20 cellular contexts compared by ENCODE assay signal in the genomic region with DNA sequence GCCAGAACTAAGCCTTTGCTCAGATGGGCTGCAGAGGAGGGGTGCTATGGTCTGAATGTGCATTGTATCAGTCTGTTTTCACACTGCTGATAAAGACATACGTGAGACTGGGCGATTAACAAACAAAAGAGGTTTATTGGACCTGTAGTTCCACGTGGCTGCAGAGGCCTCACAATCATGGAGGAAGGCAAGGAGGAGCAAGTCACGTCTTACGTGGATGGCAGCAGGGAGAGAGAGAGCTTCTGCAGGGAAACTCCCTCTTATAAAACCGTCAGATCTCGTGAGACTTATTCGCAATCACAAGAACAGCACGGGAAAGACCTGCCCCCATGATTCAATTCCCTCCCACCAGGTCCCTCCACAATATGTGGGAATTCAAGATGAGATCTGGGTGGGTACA. TPM values are rescaled to one million over a fixed set of nuclear protein-coding genes. Genes with fewer than 3 reads are reported as not detected.
DNase-seq lines count a peak whose midpoint lies in the region; ATAC-seq and TF ChIP-seq lines count a peak whose summit lies in the region.
"Had no signal": no experiment of that assay in that cellular context is flagged by ENCODE, and none has a peak within 500 bp of the region (broad histone marks: within the 10 kb centered on the region; RNA-seq: fewer than 3 reads in every experiment).

No MANE protein-coding gene starts in this region.

- ATAC-seq in activated CD4-positive, alpha-beta T cell treated with anti-CD3 and anti-CD28 coated beads for 36 hours = no peak
- no peak for ATAC-seq in activated naive CD8-positive, alpha-beta T cell treated with anti-CD3 and anti-CD28 coated beads, Interleukin-2, amount 50 U/mL, for 24 hours
- no peak for ATAC-seq in naive thymus-derived CD4-positive, alpha-beta T cell
- ATAC-seq in HG03442 (IDR thresholded peaks at IDR 0.05; ENCODE audit: unreplicated experiment) (no peak), GM18505 (IDR thresholded peaks at IDR 0.05; ENCODE audit: unreplicated experiment) (no peak)
- ATAC-seq: CD8-positive, alpha-beta T cell; GM12878; PC-3 had no signal

- CTCF ChIA-PET in activated CD4-positive, alpha-beta T cell treated with anti-CD3 and anti-CD28 coated beads for 36 hours (lab: Charles Lee) = interaction anchor here (0.6 kb wide), 1 partner anchor 59 kb away, joined by 3 read pairs; no protein-coding TSS in a partner anchor
- CTCF ChIA-PET in naive thymus-derived CD4-positive, alpha-beta T cell (lab: Charles Lee) = interaction anchor here (1.0 kb wide), 1 partner anchor 47 kb away, joined by 3 read pairs; no protein-coding TSS in a partner anchor

- intact Hi-C loops in activated CD4-positive, alpha-beta T cell treated with anti-CD3 and anti-CD28 coated beads for 36 hours (cut with DNase I, micrococcal nuclease) = loop anchor here in 1 of 2 experiments (5.0 kb wide), 2 partner anchors 113 to 627 kb away; partner anchors contain the start of gene MTA1
- intact Hi-C loops in naive thymus-derived CD4-positive, alpha-beta T cell (cut with micrococcal nuclease) = loop anchor here (5.0 to 10.0 kb wide), 8 partner anchors 48 to 552 kb away; partner anchors contain the start of genes AKT1 (in 1 of the 2), CLBA1 (in 1 of the 2), MTA1 (in 1 of the 2) and NUDT14 (in 1 of the 2)

- no peaks in the 10 kb centered on the region for H3K9me3 Mint-ChIP-seq in activated CD4-positive, alpha-beta T cell treated with anti-CD3 and anti-CD28 coated beads for 36 hours (ENCODE audit: low read depth)
- H3K9me3 Mint-ChIP-seq in activated naive CD8-positive, alpha-beta T cell treated with anti-CD3 and anti-CD28 coated beads, Interleukin-2, amount 50 U/mL, for 24 hours = no peaks in the 10 kb centered on the region
- H3K9me3 Mint-ChIP-seq in naive thymus-derived CD4-positive, alpha-beta T cell = no peaks in the 10 kb centered on the region
- H3K9me3 Mint-ChIP-seq: CD8-positive, alpha-beta T cell had no signal

- no peak overlapping the region; a peak in 1 of 22 replicates for H3K9ac ChIP-seq in BLaER1 treated with 17β-estradiol and CSF1 and Interleukin-3, amounts not matched to agents 10 nM and 100 nM
- H3K9ac ChIP-seq: KMS-11 had no signal

- no peaks in the 10 kb centered on the region for H3K27me3 ChIP-seq in BLaER1 treated with 17β-estradiol and CSF1 and Interleukin-3, amounts not matched to agents 10 nM and 100 nM
- no peaks in the 10 kb centered on the region for H3K27me3 ChIP-seq in naive thymus-derived CD4-positive, alpha-beta T cell (ENCODE audit: control insufficient read depth in 2 of 2, insufficient read depth in 2 of 2, low read length in 2 of 2)

- H3K36me3 ChIP-seq in BLaER1 treated with 17β-estradiol and CSF1 and Interleukin-3, amounts not matched to agents 10 nM and 100 nM = 0 out of 22 replicates have a peak, but pooled peaks cover 0 to 3% (median 0%) of the 10 kb centered on the region in 11 experiments
- H3K36me3 ChIP-seq in naive thymus-derived CD4-positive, alpha-beta T cell (ENCODE audit: control insufficient read depth in 2 of 3, insufficient read depth in 3 of 3, low read length in 3 of 3) = peaks cover 0 to 3% (median 0%) of the 10 kb centered on the region in 3 experiments

- H4K20me1 ChIP-seq in BLaER1 treated with 17β-estradiol and CSF1 and Interleukin-3, amounts not matched to agents 10 nM and 100 nM = peaks cover 0 to 10% (median 5%) of the 10 kb centered on the region in 11 experiments; a peak in 9 of 22 replicates

- POLR2A ChIA-PET in activated CD4-positive, alpha-beta T cell treated with anti-CD3 and anti-CD28 coated beads for 36 hours (lab: Charles Lee) = no interaction called here
- POLR2A ChIA-PET in naive thymus-derived CD4-positive, alpha-beta T cell (lab: Charles Lee) = interaction anchor here (1.1 to 1.4 kb wide), 2 partner anchors 10 to 12 kb away, joined by 4 to 6 read pairs; partner anchors contain the start of gene PACS2

- H3K4me3 Mint-ChIP-seq in activated CD4-positive, alpha-beta T cell treated with anti-CD3 and anti-CD28 coated beads for 36 hours = no peak overlapping the region
- no peak overlapping the region for H3K4me3 Mint-ChIP-seq in activated naive CD8-positive, alpha-beta T cell treated with anti-CD3 and anti-CD28 coated beads, Interleukin-2, amount 50 U/mL, for 24 hours
- H3K4me3 Mint-ChIP-seq in naive thymus-derived CD4-positive, alpha-beta T cell = peak overlapping the region in 1 of 10 donors; percentile 13
- H3K4me3 Mint-ChIP-seq: CD8-positive, alpha-beta T cell had no signal

- H3K4me1 Mint-ChIP-seq in activated CD4-positive, alpha-beta T cell treated with anti-CD3 and anti-CD28 coated beads for 36 hours = peaks cover 34% of the 10 kb centered on the region
- H3K4me1 Mint-ChIP-seq in activated naive CD8-positive, alpha-beta T cell treated with anti-CD3 and anti-CD28 coated beads, Interleukin-2, amount 50 U/mL, for 24 hours = peaks cover 34% of the 10 kb centered on the region
- H3K4me1 Mint-ChIP-seq in naive thymus-derived CD4-positive, alpha-beta T cell = peaks cover 21 to 35% (median 29%) of the 10 kb centered on the region in 7 donors

- no peak for DNase-seq in activated CD4-positive, alpha-beta T cell treated with anti-CD3 and anti-CD28 coated beads for 36 hours
- DNase-seq in activated CD4-positive, alpha-beta T cell treated with anti-CD3 and anti-CD28 coated beads, Interleukin-2, amount 50 U/mL, for 1 hour = no peak
- no peak for DNase-seq in activated naive CD8-positive, alpha-beta T cell treated with anti-CD3 and anti-CD28 coated beads, Interleukin-2, amount 50 U/mL, for 24 hours
- no peak for DNase-seq in naive thymus-derived CD4-positive, alpha-beta T cell
- DNase-seq in mucosa of gallbladder (ENCODE audit: low spot score) = no peak
- DNase-seq: 8988T; Calu3; CD8-positive, alpha-beta T cell; EL; NCI-H1436; NCI-H2029; NCI-H526; PC-3; SIG-M5 had no signal

- peaks cover 0 to 4% (median 0%) of the 10 kb centered on the region in 11 experiments; a peak in 4 of 22 replicates for H3K9me3 ChIP-seq in BLaER1 treated with 17β-estradiol and CSF1 and Interleukin-3, amounts not matched to agents 10 nM and 100 nM (replicated peaks in 1 of 11)
- no peaks in the 10 kb centered on the region for H3K9me3 ChIP-seq in naive thymus-derived CD4-positive, alpha-beta T cell (ENCODE audit: control insufficient read depth in 2 of 3, low read length in 3 of 3)

- no peaks in the 10 kb centered on the region for H3K27me3 Mint-ChIP-seq in activated CD4-positive, alpha-beta T cell treated with anti-CD3 and anti-CD28 coated beads for 36 hours
- no peaks in the 10 kb centered on the region for H3K27me3 Mint-ChIP-seq in activated naive CD8-positive, alpha-beta T cell treated with anti-CD3 and anti-CD28 coated beads, Interleukin-2, amount 50 U/mL, for 24 hours
- no peaks in the 10 kb centered on the region for H3K27me3 Mint-ChIP-seq in naive thymus-derived CD4-positive, alpha-beta T cell

- peak overlapping the region; percentile 37 to 75 (median 65); a peak in 20 of 22 replicates for H3K4me2 ChIP-seq in BLaER1 treated with 17β-estradiol and CSF1 and Interleukin-3, amounts not matched to agents 10 nM and 100 nM
- H3K4me2 ChIP-seq: KMS-11 had no signal

- peak overlapping the region in 7 of 11 experiments; percentile 59 to 74 (median 64); a peak in 10 of 22 replicates for H3K27ac ChIP-seq in BLaER1 treated with 17β-estradiol and CSF1 and Interleukin-3, amounts not matched to agents 10 nM and 100 nM
- no peak overlapping the region for H3K27ac ChIP-seq in naive thymus-derived CD4-positive, alpha-beta T cell (ENCODE audit: low read depth, low read length)
- H3K27ac ChIP-seq: KMS-11, RWPE1 had no signal

- peak overlapping the region; percentile 15 for H3K27ac Mint-ChIP-seq in activated CD4-positive, alpha-beta T cell treated with anti-CD3 and anti-CD28 coated beads for 36 hours
- peak overlapping the region; percentile 56 for H3K27ac Mint-ChIP-seq in activated naive CD8-positive, alpha-beta T cell treated with anti-CD3 and anti-CD28 coated beads, Interleukin-2, amount 50 U/mL, for 24 hours
- H3K27ac Mint-ChIP-seq in naive thymus-derived CD4-positive, alpha-beta T cell = peak overlapping the region in 8 of 9 donors; percentile 22 to 91 (median 46)

- no peak for TF ChIP-seq POLR2A in GM18505 (IDR thresholded peaks at IDR 0.05; ENCODE audit: borderline replicate concordance, extremely low read depth, insufficient read depth, insufficient read length)

- no peak overlapping the region for H3K4me3 ChIP-seq in BLaER1 treated with 17β-estradiol and CSF1 and Interleukin-3, amounts not matched to agents 10 nM and 100 nM
- H3K4me3 ChIP-seq in naive thymus-derived CD4-positive, alpha-beta T cell (ENCODE audit: low read length) = no peak overlapping the region
- H3K4me3 ChIP-seq: GM12878 had no signal

- peaks cover under 1% of the 10 kb centered on the region for H3K36me3 Mint-ChIP-seq in activated CD4-positive, alpha-beta T cell treated with anti-CD3 and anti-CD28 coated beads for 36 hours (ENCODE audit: low read depth)
- no peaks in the 10 kb centered on the region for H3K36me3 Mint-ChIP-seq in activated naive CD8-positive, alpha-beta T cell treated with anti-CD3 and anti-CD28 coated beads, Interleukin-2, amount 50 U/mL, for 24 hours (ENCODE audit: low read depth)
- H3K36me3 Mint-ChIP-seq in naive thymus-derived CD4-positive, alpha-beta T cell = peaks cover 0 to 16% (median 2%) of the 10 kb centered on the region in 5 donors

- H3K4me1 ChIP-seq in BLaER1 treated with 17β-estradiol and CSF1 and Interleukin-3, amounts not matched to agents 10 nM and 100 nM = peaks cover 25 to 39% (median 31%) of the 10 kb centered on the region in 10 experiments
- peaks cover 0 to 13% of the 10 kb centered on the region in 2 donors for H3K4me1 ChIP-seq in naive thymus-derived CD4-positive, alpha-beta T cell (ENCODE audit: control insufficient read depth in 2 of 2, insufficient read depth in 2 of 2, low read length in 2 of 2)

RNA-seq across cellular contexts. Expression of gene BRF1, which starts 3.8 kb away (rescaled TPM):
- 10 to 100 TPM; 20.0 to 28.1 TPM for total RNA-seq in activated CD4-positive, alpha-beta T cell treated with anti-CD3 and anti-CD28 coated beads for 36 hours
- total RNA-seq in naive thymus-derived CD4-positive, alpha-beta T cell = 10 to 100 TPM; 49.8 to 75.7 (median 61.4) TPM
- polyA plus RNA-seq in naive thymus-derived CD4-positive, alpha-beta T cell = 10 to 100 TPM in 1 of 2 donors, 1 to 10 TPM in 1; 7.1 to 11.9 TPM
- 51.7 TPM for total RNA-seq in mucosa of gallbladder

RNA-seq across cellular contexts. Expression of gene PACS2, which starts 10.0 kb away (rescaled TPM):
- total RNA-seq in activated CD4-positive, alpha-beta T cell treated with anti-CD3 and anti-CD28 coated beads for 36 hours = 10 to 100 TPM; 30.6 to 32.9 TPM
- 10 to 100 TPM; 33.9 to 75.4 (median 72.3) TPM for total RNA-seq in naive thymus-derived CD4-positive, alpha-beta T cell
- polyA plus RNA-seq in naive thymus-derived CD4-positive, alpha-beta T cell = 1 to 10 TPM; 1.5 to 4.5 TPM
- 105 TPM for total RNA-seq in mucosa of gallbladder

RNA-seq across cellular contexts. Expression of gene BTBD6, which starts 56.2 kb away (rescaled TPM):
- 10 to 100 TPM; 18.9 to 23.2 TPM for total RNA-seq in activated CD4-positive, alpha-beta T cell treated with anti-CD3 and anti-CD28 coated beads for 36 hours
- total RNA-seq in naive thymus-derived CD4-positive, alpha-beta T cell = 10 to 100 TPM; 30.8 to 43.0 (median 40.1) TPM
- polyA plus RNA-seq in naive thymus-derived CD4-positive, alpha-beta T cell = 1 to 10 TPM; 4.0 to 7.9 TPM
- total RNA-seq in mucosa of gallbladder = 50.8 TPM
